In genomic region chr19:16541526-16542044, GRCh38 we compare ENCODE assay signal across 2 cellular contexts.
TF ChIP-seq lines count a peak whose summit lies in the region.

No MANE protein-coding gene starts in this region.

TF ChIP-seq in A549, 52 proteins besides CTCF, POLR2A, EP300 and RAD21 (continued from another document):
- no peak for TF ChIP-seq MAX (IDR thresholded peaks at IDR 0.05)
- no peak for TF ChIP-seq SREBF2 (IDR thresholded peaks at IDR 0.05)
- no peak for TF ChIP-seq HEYL (CRISPR knock-in tag; IDR thresholded peaks at IDR 0.05)
- TF ChIP-seq MAFK (IDR thresholded peaks at IDR 0.05; ENCODE audit: partially characterized antibody), result no peak

TF ChIP-seq in HCT116, 20 proteins besides CTCF, POLR2A, EP300 and RAD21 (continued from another document):
- TF ChIP-seq REST (IDR thresholded peaks at IDR 0.05; ENCODE audit: low read depth) (no peak), ATF3 (IDR thresholded peaks at IDR 0.05) (no peak), ZFX (IDR thresholded peaks at IDR 0.05) (no peak), ZBTB33 (IDR thresholded peaks at IDR 0.05; ENCODE audit: extremely low read depth, insufficient replicate concordance, low read length) (no peak), POLR2AphosphoS5 (IDR thresholded peaks at IDR 0.05; ENCODE audit: low read depth, low read length) (no peak)
